Comparison of ENCODE assay signal across 7 cellular contexts in genomic region chr3:10602769-10603768, GRCh38.
DNase-seq lines count a peak whose midpoint lies in the region; ATAC-seq and TF ChIP-seq lines count a peak whose summit lies in the region.

No MANE protein-coding gene starts in this region.

- dilution Hi-C loops in mammary epithelial cell (cut with HindIII; ENCODE audit: low sequenced_read_pairs), result no loop called here

- no peak overlapping the region for H2AFZ ChIP-seq in mammary epithelial cell (ENCODE audit: low read depth, low read length)
- H2AFZ ChIP-seq in GM23248, result no peak overlapping the region

- POLR2A ChIA-PET in activated CD4-positive, alpha-beta T cell treated with anti-CD3 and anti-CD28 coated beads, Interleukin-2, amount 10 ng/mL, durations not matched to agents 7 days and 5 days (lab: Charles Lee), result no interaction called here

- no peak for TF ChIP-seq POLR2A in GM18505 (IDR thresholded peaks at IDR 0.05; ENCODE audit: borderline replicate concordance, extremely low read depth, insufficient read depth, insufficient read length)

- H3F3A ChIP-seq in GM23248 (ENCODE audit: insufficient read depth), result no peaks in the 10 kb centered on the region

- H3K27me3 Mint-ChIP-seq in activated CD4-positive, alpha-beta T cell treated with anti-CD3 and anti-CD28 coated beads, Interleukin-2, amount 10 ng/mL, durations not matched to agents 7 days and 5 days, result peaks cover 28% of the 10 kb centered on the region
- H3K27me3 Mint-ChIP-seq in stimulated activated naive B cell treated with anti-CD40 and anti-IgM and Interleukin-4, amounts not matched to agents 10 μg/mL and 1 μg/mL and 100 μg/mL, for 72 hours, result peaks cover 19 to 24% of the 10 kb centered on the region in 2 donors

- H3K27me3 ChIP-seq in effector memory CD4-positive, alpha-beta T cell (replicated peaks; ENCODE audit: control insufficient read depth, insufficient read depth, low read length, poor library complexity, severe bottlenecking), result no peaks in the 10 kb centered on the region
- H3K27me3 ChIP-seq in mammary epithelial cell (ENCODE audit: insufficient read depth, low read length), result peaks cover 5% of the 10 kb centered on the region
- H3K27me3 ChIP-seq in GM23248 (replicated peaks; ENCODE audit: insufficient read depth), result peaks cover 5% of the 10 kb centered on the region

- in situ Hi-C loops in mammary epithelial cell (cut with MboI; ENCODE audit: low sequenced_read_pairs in 2 of 2), result no loop called here
- in situ Hi-C loops in GM23248 (cut with MboI), result no loop called here

- no peaks in the 10 kb centered on the region for H4K20me1 ChIP-seq in mammary epithelial cell (ENCODE audit: insufficient read depth, low read length)
- no peaks in the 10 kb centered on the region for H4K20me1 ChIP-seq in GM23248 (ENCODE audit: insufficient read depth)

- CTCF ChIA-PET in activated CD4-positive, alpha-beta T cell treated with anti-CD3 and anti-CD28 coated beads, Interleukin-2, amount 10 ng/mL, durations not matched to agents 7 days and 5 days (lab: Charles Lee), result interaction anchor here (1.4 kb wide), 1 partner anchor 13 kb away, joined by 4 read pairs; no protein-coding TSS in a partner anchor
- CTCF ChIA-PET in mammary epithelial cell (lab: Charles Lee; ENCODE audit: low non-redundant PET), result no interaction called here

- DNase-seq in activated CD4-positive, alpha-beta T cell treated with anti-CD3 and anti-CD28 coated beads, Interleukin-2, amount 10 ng/mL, durations not matched to agents 7 days and 5 days, result peak; percentile 83
- peak; percentile 16 to 45 (median 37) for DNase-seq in effector memory CD4-positive, alpha-beta T cell
- no peak for DNase-seq in stimulated activated naive B cell treated with anti-CD40 and anti-IgM and Interleukin-4, amounts not matched to agents 10 μg/mL and 1 μg/mL and 100 μg/mL, for 72 hours
- DNase-seq in mammary epithelial cell (no peak), GM23248 (no peak)

- H3K4me1 Mint-ChIP-seq in activated CD4-positive, alpha-beta T cell treated with anti-CD3 and anti-CD28 coated beads, Interleukin-2, amount 10 ng/mL, durations not matched to agents 7 days and 5 days, result peaks cover 33% of the 10 kb centered on the region
- H3K4me1 Mint-ChIP-seq in stimulated activated naive B cell treated with anti-CD40 and anti-IgM and Interleukin-4, amounts not matched to agents 10 μg/mL and 1 μg/mL and 100 μg/mL, for 72 hours, result peaks cover 4 to 12% of the 10 kb centered on the region in 2 donors

- TF ChIP-seq CTCF in mammary epithelial cell (conservative IDR thresholded peaks at IDR 0.05 in 1 of 2, IDR thresholded peaks at IDR 0.05 in 1 of 2; ENCODE audit: extremely low read depth in 1 of 2, insufficient read depth in 1 of 2, low read depth in 1 of 2, low read length in 2 of 2), result no peak

- H3K79me2 ChIP-seq in mammary epithelial cell (ENCODE audit: insufficient read depth, low read length) (no peaks in the 10 kb centered on the region), GM23248 (ENCODE audit: insufficient read depth) (no peaks in the 10 kb centered on the region)

- H3K4me3 Mint-ChIP-seq in activated CD4-positive, alpha-beta T cell treated with anti-CD3 and anti-CD28 coated beads, Interleukin-2, amount 10 ng/mL, durations not matched to agents 7 days and 5 days, result peak overlapping the region; percentile 47
- no peak overlapping the region for H3K4me3 Mint-ChIP-seq in stimulated activated naive B cell treated with anti-CD40 and anti-IgM and Interleukin-4, amounts not matched to agents 10 μg/mL and 1 μg/mL and 100 μg/mL, for 72 hours

- peak; percentile 80 for ATAC-seq in HG03103 (IDR thresholded peaks at IDR 0.05; ENCODE audit: low read depth, unreplicated experiment)
- peak; percentile 68 to 71 for ATAC-seq in stimulated activated naive B cell treated with anti-CD40 and anti-IgM and Interleukin-4, amounts not matched to agents 10 μg/mL and 1 μg/mL and 100 μg/mL, for 72 hours (replicated peaks)
- ATAC-seq in GM18505 (IDR thresholded peaks at IDR 0.05; ENCODE audit: unreplicated experiment), result no peak

- H3K9me3 ChIP-seq in effector memory CD4-positive, alpha-beta T cell (ENCODE audit: control insufficient read depth, low read length), result no peaks in the 10 kb centered on the region
- no peaks in the 10 kb centered on the region for H3K9me3 ChIP-seq in mammary epithelial cell (replicated peaks; ENCODE audit: insufficient read depth, low read length)
- H3K9me3 ChIP-seq in GM23248 (ENCODE audit: low read depth), result no peaks in the 10 kb centered on the region

- H3K4me2 ChIP-seq in mammary epithelial cell (ENCODE audit: insufficient read depth, low read depth, low read length) (no peak overlapping the region), GM23248 (ENCODE audit: unreplicated experiment) (no peak overlapping the region)

- no peak overlapping the region for H3K9ac ChIP-seq in mammary epithelial cell (ENCODE audit: insufficient read depth, low read length)
- no peak overlapping the region for H3K9ac ChIP-seq in GM23248

- H3K4me3 ChIP-seq in effector memory CD4-positive, alpha-beta T cell (ENCODE audit: insufficient read depth, low read depth, low read length, poor library complexity, severe bottlenecking), result peak overlapping the region; percentile 23
- H3K4me3 ChIP-seq in mammary epithelial cell (replicated peaks in 1 of 3; ENCODE audit: insufficient read depth in 1 of 3, low read depth in 2 of 3, low read length in 3 of 3) (no peak overlapping the region), GM23248 (no peak overlapping the region)

- no peaks in the 10 kb centered on the region for H3K9me2 ChIP-seq in GM23248 (ENCODE audit: insufficient read depth)

- no peaks in the 10 kb centered on the region for H3K36me3 Mint-ChIP-seq in activated CD4-positive, alpha-beta T cell treated with anti-CD3 and anti-CD28 coated beads, Interleukin-2, amount 10 ng/mL, durations not matched to agents 7 days and 5 days (ENCODE audit: low read depth)
- H3K36me3 Mint-ChIP-seq in stimulated activated naive B cell treated with anti-CD40 and anti-IgM and Interleukin-4, amounts not matched to agents 10 μg/mL and 1 μg/mL and 100 μg/mL, for 72 hours, result no peaks in the 10 kb centered on the region

- no TSS peak for BruUV-seq in mammary epithelial cell (replicated peaks; lab: Mats Ljungman, UMichigan)

- no peaks in the 10 kb centered on the region for H3K36me3 ChIP-seq in effector memory CD4-positive, alpha-beta T cell (ENCODE audit: control insufficient read depth, insufficient read depth, low read length)
- H3K36me3 ChIP-seq in mammary epithelial cell (ENCODE audit: insufficient read depth, low read length), result no peaks in the 10 kb centered on the region
- H3K36me3 ChIP-seq in GM23248 (ENCODE audit: low read depth), result no peaks in the 10 kb centered on the region

- intact Hi-C loops in mammary epithelial cell (cut with micrococcal nuclease), result loop anchor here (10.0 kb wide), 1 partner anchor 118 kb away; no protein-coding TSS in a partner anchor

- H3K4me1 ChIP-seq in effector memory CD4-positive, alpha-beta T cell (ENCODE audit: control insufficient read depth, insufficient read depth, low read length, poor library complexity, severe bottlenecking), result peaks cover 26% of the 10 kb centered on the region
- peaks cover 9% of the 10 kb centered on the region for H3K4me1 ChIP-seq in mammary epithelial cell (ENCODE audit: insufficient read depth, low read length)
- no peaks in the 10 kb centered on the region for H3K4me1 ChIP-seq in GM23248 (ENCODE audit: insufficient read depth)

- H3K9me3 Mint-ChIP-seq in activated CD4-positive, alpha-beta T cell treated with anti-CD3 and anti-CD28 coated beads, Interleukin-2, amount 10 ng/mL, durations not matched to agents 7 days and 5 days, result no peaks in the 10 kb centered on the region
- no peaks in the 10 kb centered on the region for H3K9me3 Mint-ChIP-seq in stimulated activated naive B cell treated with anti-CD40 and anti-IgM and Interleukin-4, amounts not matched to agents 10 μg/mL and 1 μg/mL and 100 μg/mL, for 72 hours

- H3K27ac ChIP-seq in effector memory CD4-positive, alpha-beta T cell (ENCODE audit: insufficient read depth, low read length, poor library complexity, severe bottlenecking), result peak overlapping the region; percentile 1
- H3K27ac ChIP-seq in mammary epithelial cell (ENCODE audit: insufficient read depth, low read depth, low read length) (no peak overlapping the region), GM23248 (no peak overlapping the region)

- 70% methylated on average over 15 of the region's 15 CpGs for WGBS in mammary epithelial cell (ENCODE audit: low coverage, missing lambda C conversion rate)
- WGBS in GM23248 (ENCODE audit: low coverage in 1 of 2, low lambda C conversion rate in 2 of 2, missing lambda C conversion rate in 2 of 2), 2 experiments, result 23 to 26% methylated on average over 15 of the region's 15 CpGs

- peak overlapping the region; percentile 89 for H3K27ac Mint-ChIP-seq in activated CD4-positive, alpha-beta T cell treated with anti-CD3 and anti-CD28 coated beads, Interleukin-2, amount 10 ng/mL, durations not matched to agents 7 days and 5 days
- H3K27ac Mint-ChIP-seq in stimulated activated naive B cell treated with anti-CD40 and anti-IgM and Interleukin-4, amounts not matched to agents 10 μg/mL and 1 μg/mL and 100 μg/mL, for 72 hours, result no peak overlapping the region

Comparison
In these comparisons a context has a peak if more than half of its experiments do, and no peak if none do; other contexts are left out.
1. DNase-seq: peak in activated CD4-positive, alpha-beta T cell treated with anti-CD3 and anti-CD28 coated beads, Interleukin-2, amount 10 ng/mL, durations not matched to agents 7 days and 5 days (single experiment) and effector memory CD4-positive, alpha-beta T cell (3 of 3); none in stimulated activated naive B cell treated with anti-CD40 and anti-IgM and Interleukin-4, amounts not matched to agents 10 μg/mL and 1 μg/mL and 100 μg/mL, for 72 hours (single experiment), mammary epithelial cell (single experiment) and GM23248 (single experiment).